In genomic region chr5:50962934-50963646, GRCh38 we compare ENCODE assay signal across 8 cellular contexts.
DNase-seq lines count a peak whose midpoint lies in the region; ATAC-seq and TF ChIP-seq lines count a peak whose summit lies in the region.

No MANE protein-coding gene starts in this region.

- H3K4me3 ChIP-seq in HUES48 (ENCODE audit: low read depth, low read length) (peak overlapping the region; percentile 75), OCI-LY7 (ENCODE audit: low read depth, low read length, poor library complexity, severe bottlenecking) (peak overlapping the region; percentile 77)

- H3K27me3 Mint-ChIP-seq in activated T-cell treated with anti-CD3 and anti-CD28 coated beads, Interleukin-2, amount 50 U/mL, for 4 hours (ENCODE audit: low read depth), result peaks cover 65% of the 10 kb centered on the region
- peaks cover 37 to 93% (median 58%) of the 10 kb centered on the region in 5 donors for H3K27me3 Mint-ChIP-seq in naive thymus-derived CD8-positive, alpha-beta T cell

- H3K9me3 Mint-ChIP-seq in activated T-cell treated with anti-CD3 and anti-CD28 coated beads, Interleukin-2, amount 50 U/mL, for 4 hours, result no peaks in the 10 kb centered on the region
- H3K9me3 Mint-ChIP-seq in naive thymus-derived CD8-positive, alpha-beta T cell, result peaks cover 0 to 12% (median 0%) of the 10 kb centered on the region in 9 donors

- H3K4me3 Mint-ChIP-seq in activated T-cell treated with anti-CD3 and anti-CD28 coated beads, Interleukin-2, amount 50 U/mL, for 4 hours, result peak overlapping the region; percentile 65
- H3K4me3 Mint-ChIP-seq in naive thymus-derived CD8-positive, alpha-beta T cell, result peak overlapping the region; percentile 77 to 91 (median 87)

- no peaks in the 10 kb centered on the region for H4K20me1 ChIP-seq in OCI-LY7 (ENCODE audit: insufficient read depth, low read length)

- no peaks in the 10 kb centered on the region for H3K36me3 Mint-ChIP-seq in activated T-cell treated with anti-CD3 and anti-CD28 coated beads, Interleukin-2, amount 50 U/mL, for 4 hours (ENCODE audit: insufficient read depth)
- peaks cover 3 to 6% (median 3%) of the 10 kb centered on the region in 3 donors for H3K36me3 Mint-ChIP-seq in naive thymus-derived CD8-positive, alpha-beta T cell

- H3K4me2 ChIP-seq in OCI-LY7 (ENCODE audit: low read length), result peak overlapping the region; percentile 99

- peaks cover 27% of the 10 kb centered on the region for H3K4me1 ChIP-seq in HUES48 (ENCODE audit: control insufficient read depth, insufficient read depth, low read length)
- H3K4me1 ChIP-seq in OCI-LY7 (ENCODE audit: insufficient read depth, low read length, poor library complexity, severe bottlenecking), result no peaks in the 10 kb centered on the region

- intact Hi-C loops in OCI-LY7 (cut with micrococcal nuclease; ENCODE audit: unreplicated experiment), result loop anchor here (5.0 to 10.0 kb wide), 3 partner anchors 412 to 1394 kb away; no protein-coding TSS in a partner anchor

- H3K9me2 ChIP-seq in OCI-LY7 (ENCODE audit: insufficient read depth, low read length), result no peaks in the 10 kb centered on the region

- POLR2A ChIA-PET in OCI-LY7 (lab: Charles Lee), result interaction anchor here (0.7 to 1.1 kb wide), 4 partner anchors 15 to 960 kb away, joined by 3 to 5 read pairs (median 3); no protein-coding TSS in a partner anchor
- POLR2A ChIA-PET in naive thymus-derived CD8-positive, alpha-beta T cell (lab: Charles Lee), result no interaction called here

- H3K9me3 ChIP-seq in HUES48 (ENCODE audit: control insufficient read depth, insufficient read depth, low read length) (no peaks in the 10 kb centered on the region), OCI-LY7 (ENCODE audit: low read length) (no peaks in the 10 kb centered on the region)

- H3K79me2 ChIP-seq in OCI-LY7 (ENCODE audit: insufficient read depth, low read depth, low read length), result no peaks in the 10 kb centered on the region

- no TSS peak for BruUV-seq in OCI-LY7 (replicated peaks; lab: Mats Ljungman, UMichigan)

- peak overlapping the region; percentile 100 for H2AFZ ChIP-seq in OCI-LY7 (ENCODE audit: low read length)

- ATAC-seq in GM21515 (IDR thresholded peaks at IDR 0.05; ENCODE audit: unreplicated experiment), result peak; percentile 86
- ATAC-seq in activated T-cell treated with anti-CD3 and anti-CD28 coated beads, Interleukin-2, amount 50 U/mL, for 4 hours, result peak; percentile 75 to 81
- peak; percentile 71 to 75 for ATAC-seq in naive thymus-derived CD8-positive, alpha-beta T cell
- peak; percentile 83 for ATAC-seq in stimulated activated naive CD8-positive, alpha-beta T cell treated with anti-CD3 and anti-CD28 coated beads, Interleukin-15, Interleukin-2, amounts not matched to agents 100 U/mL and 50 U/mL, for 24 hours

- DNase-seq in DMS 273 treated with DMSO at 0.1 percent for 48 hours (lab: John Stamatoyannopoulos, UW) (peak; percentile 1), OCI-LY7 (ENCODE audit: low spot score) (peak; percentile 77), fibroblast of gingiva (ENCODE audit: low read depth) (peak; percentile 32)
- peak; percentile 47 for DNase-seq in activated T-cell treated with anti-CD3 and anti-CD28 coated beads, Interleukin-2, amount 50 U/mL, for 4 hours
- DNase-seq in naive thymus-derived CD8-positive, alpha-beta T cell, result peak; percentile 15 to 69 (median 52)
- peak; percentile 77 for DNase-seq in stimulated activated naive CD8-positive, alpha-beta T cell treated with anti-CD3 and anti-CD28 coated beads, Interleukin-15, Interleukin-2, amounts not matched to agents 100 U/mL and 50 U/mL, for 24 hours

- H3K9ac ChIP-seq in HUES48 (ENCODE audit: low read depth, low read length), result no peak overlapping the region

- H3K27ac Mint-ChIP-seq in naive thymus-derived CD8-positive, alpha-beta T cell, result peak overlapping the region in 3 of 10 donors; percentile 13 to 91 (median 55)

- TF ChIP-seq CTCF in OCI-LY7 (conservative IDR thresholded peaks at IDR 0.05; ENCODE audit: low read length), result peak; percentile 97

- CTCF ChIA-PET in OCI-LY7 (lab: Charles Lee; ENCODE audit: unreplicated experiment), result interaction anchor here (0.5 to 0.8 kb wide), 3 partner anchors 393 to 1692 kb away, joined by 3 read pairs; no protein-coding TSS in a partner anchor

- no peaks in the 10 kb centered on the region for H3K36me3 ChIP-seq in HUES48 (ENCODE audit: control insufficient read depth, insufficient read depth, low read length)
- H3K36me3 ChIP-seq in OCI-LY7 (ENCODE audit: insufficient read depth, low read length), result no peaks in the 10 kb centered on the region

- peaks cover 54% of the 10 kb centered on the region for H3K27me3 ChIP-seq in HUES48 (ENCODE audit: control insufficient read depth, insufficient read depth, low read length)

- H3K4me1 Mint-ChIP-seq in activated T-cell treated with anti-CD3 and anti-CD28 coated beads, Interleukin-2, amount 50 U/mL, for 4 hours (ENCODE audit: low read depth), result peaks cover 39% of the 10 kb centered on the region
- H3K4me1 Mint-ChIP-seq in naive thymus-derived CD8-positive, alpha-beta T cell, result peaks cover 15 to 48% (median 39%) of the 10 kb centered on the region in 4 donors

- no peak overlapping the region for H3K27ac ChIP-seq in HUES48 (ENCODE audit: low read depth, low read length)
- no peak overlapping the region for H3K27ac ChIP-seq in OCI-LY7 (ENCODE audit: low read depth, low read length, poor library complexity, severe bottlenecking)

Comparison
In these comparisons a context has a peak if more than half of its experiments do, and no peak if none do; other contexts are left out.
1. DNase-seq: peak in every context shown above with its lines; median percentile 77 in OCI-LY7; 77 in stimulated activated naive CD8-positive, alpha-beta T cell treated with anti-CD3 and anti-CD28 coated beads, Interleukin-15, Interleukin-2, amounts not matched to agents 100 U/mL and 50 U/mL, for 24 hours; 52 in naive thymus-derived CD8-positive, alpha-beta T cell; 47 in activated T-cell treated with anti-CD3 and anti-CD28 coated beads, Interleukin-2, amount 50 U/mL, for 4 hours; 32 in fibroblast of gingiva; 1 in DMS 273 treated with DMSO at 0.1 percent for 48 hours.